In genomic region chr6:3131695-3132094, GRCh38 we compare ENCODE assay signal across 32 cellular contexts.
"Had no signal": no experiment of that assay in that cellular context is flagged by ENCODE, and none has a peak within 500 bp of the region (broad histone marks: within the 10 kb centered on the region; RNA-seq: fewer than 3 reads in every experiment).

No MANE protein-coding gene starts in this region.

- DNase-seq: activated B cell treated with CpG ODN at 0.5 μM for 24 hours; activated CD4-positive, alpha-beta T cell treated with anti-CD3 and anti-CD28 coated beads for 48 hours; activated CD4-positive, alpha-beta T cell treated with anti-CD3 and anti-CD28 coated beads, Interleukin-2, amount 50 U/mL, for 1 hour; activated CD4-positive, alpha-beta T cell treated with anti-CD3 and anti-CD28 coated beads, Interleukin-2, amount 50 U/mL, for 48 hours; activated CD8-positive, alpha-beta memory T cell treated with anti-CD3 and anti-CD28 coated beads for 24 hours; activated CD8-positive, alpha-beta T cell treated with anti-CD3 and anti-CD28 coated beads for 36 hours; activated effector memory CD4-positive, alpha-beta T cell treated with Interleukin-2 at 50 U/mL for 16 hours; activated gamma-delta T cell treated with Interleukin-2 at 50 U/mL for 16 hours; activated naive CD4-positive, alpha-beta T cell treated with anti-CD3 and anti-CD28 coated beads, Interleukin-2, amount 50 U/mL, for 16 hours; activated naive CD4-positive, alpha-beta T cell treated with Interleukin-2 at 50 U/mL for 16 hours; activated T-cell treated with anti-CD3 and anti-CD28 coated beads, Interleukin-2, amount 50 U/mL, for 4 hours; amygdala; body of pancreas; caudate nucleus; cortex of kidney; dermis blood vessel endothelial cell; effector CD4-positive, alpha-beta T cell; effector memory CD8-positive, alpha-beta T cell; esophagus squamous epithelium; foreskin melanocyte; T-helper 1 cell; T-helper 17 cell; T1000; WERI-Rb-1 had no signal

- H3K27me3 ChIP-seq: body of pancreas, esophagus squamous epithelium, gastroesophageal sphincter had no signal

- H3K27me3 Mint-ChIP-seq: activated B cell treated with CpG ODN at 0.5 μM for 24 hours; activated CD8-positive, alpha-beta T cell treated with anti-CD3 and anti-CD28 coated beads for 36 hours; activated naive CD8-positive, alpha-beta T cell; activated T-helper 17 cell treated with anti-CD3 and anti-CD28 coated beads, Interleukin-2, amount 50 U/mL, for 72 hours; effector memory CD8-positive, alpha-beta T cell; T-helper 17 cell had no signal

- H3K4me1 ChIP-seq: esophagus squamous epithelium had no signal

- H3K4me1 Mint-ChIP-seq: activated B cell treated with CpG ODN at 0.5 μM for 24 hours; activated T-helper 17 cell treated with anti-CD3 and anti-CD28 coated beads, Interleukin-2, amount 50 U/mL, for 72 hours; T-helper 17 cell had no signal

- H3K9me3 ChIP-seq: body of pancreas, esophagus squamous epithelium, gastroesophageal sphincter had no signal

- FAIRE-seq: colon, endothelial cell of umbilical vein had no signal

- H3K4me3 ChIP-seq: body of pancreas, esophagus squamous epithelium, gastroesophageal sphincter had no signal

- H3K9me3 Mint-ChIP-seq: activated B cell treated with CpG ODN at 0.5 μM for 24 hours; activated CD8-positive, alpha-beta T cell treated with anti-CD3 and anti-CD28 coated beads for 36 hours; activated T-cell treated with anti-CD3 and anti-CD28 coated beads, Interleukin-2, amount 50 U/mL, for 4 hours; activated T-helper 17 cell treated with anti-CD3 and anti-CD28 coated beads, Interleukin-2, amount 50 U/mL, for 72 hours; effector memory CD8-positive, alpha-beta T cell; T-helper 2 cell treated with Interferon-gamma antibody and Interleukin-4, amounts not matched to agents 5 μg/mL and 100 μg/mL, for 36 hours had no signal

- H3K4me3 Mint-ChIP-seq: activated B cell treated with CpG ODN at 0.5 μM for 24 hours; activated CD8-positive, alpha-beta T cell treated with anti-CD3 and anti-CD28 coated beads for 36 hours; activated naive CD8-positive, alpha-beta T cell; activated T-cell treated with anti-CD3 and anti-CD28 coated beads, Interleukin-2, amount 50 U/mL, for 4 hours; activated T-helper 17 cell treated with anti-CD3 and anti-CD28 coated beads, Interleukin-2, amount 50 U/mL, for 72 hours; effector memory CD8-positive, alpha-beta T cell; T-helper 2 cell treated with Interferon-gamma antibody and Interleukin-4, amounts not matched to agents 5 μg/mL and 100 μg/mL, for 36 hours had no signal

- H3K27ac Mint-ChIP-seq: activated B cell treated with CpG ODN at 0.5 μM for 24 hours; activated CD8-positive, alpha-beta T cell treated with anti-CD3 and anti-CD28 coated beads for 36 hours; activated naive CD8-positive, alpha-beta T cell; effector memory CD8-positive, alpha-beta T cell; T-helper 17 cell; T-helper 2 cell treated with Interferon-gamma antibody and Interleukin-4, amounts not matched to agents 5 μg/mL and 100 μg/mL, for 36 hours had no signal

- H3K27ac ChIP-seq: epithelial cell of prostate, esophagus squamous epithelium, gastroesophageal sphincter, WERI-Rb-1 had no signal

- ATAC-seq: activated CD4-positive, CD25-positive, alpha-beta regulatory T cell treated with anti-CD3 and anti-CD28 coated beads, Interleukin-2, amount 50 U/mL, for 24 hours; activated CD8-positive, alpha-beta T cell treated with anti-CD3 and anti-CD28 coated beads for 36 hours; activated T-cell treated with anti-CD3 and anti-CD28 coated beads, Interleukin-2, amount 50 U/mL, for 4 hours; activated T-helper 17 cell treated with anti-CD3 and anti-CD28 coated beads, Interleukin-2, amount 50 U/mL, for 72 hours; body of pancreas; effector memory CD8-positive, alpha-beta T cell; gastroesophageal sphincter; T-helper 17 cell had no signal
